ENCODE assay signal across 8 cellular contexts in the genomic region with DNA sequence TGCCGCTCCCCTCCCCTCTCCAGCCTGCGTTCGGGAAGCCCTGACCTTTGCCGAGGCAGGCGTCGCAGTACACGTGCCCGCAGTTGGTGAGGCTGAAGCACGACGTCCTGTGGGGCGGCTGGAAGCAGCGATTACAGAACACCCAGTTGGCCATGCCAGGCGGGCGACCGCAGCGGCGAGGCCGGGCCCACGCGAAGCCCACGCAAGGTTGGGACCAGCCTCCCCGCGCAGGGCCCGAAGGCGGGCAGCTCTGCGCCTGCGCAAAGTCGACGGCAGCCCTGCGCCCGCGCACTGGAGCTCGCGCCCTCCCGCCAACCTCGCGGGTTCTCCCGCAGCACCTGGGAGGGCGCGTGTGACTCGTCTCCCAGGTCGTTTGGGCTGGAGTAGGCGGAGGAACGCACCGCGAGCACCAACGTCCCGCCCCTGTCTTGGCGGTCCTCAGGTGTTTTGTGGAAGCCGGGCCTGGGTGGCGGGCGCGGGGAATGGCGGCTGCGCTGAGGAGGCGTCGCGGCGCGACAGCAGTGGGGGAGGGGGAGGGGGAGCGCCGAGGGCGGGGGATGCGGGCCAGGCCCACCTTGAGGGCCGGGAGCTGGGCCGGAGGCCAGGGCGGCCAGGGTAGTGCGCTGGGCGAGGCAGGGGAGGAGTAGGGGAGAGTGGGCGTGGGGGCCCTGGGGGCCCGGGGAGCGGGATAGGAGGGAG. TPM values are rescaled to one million over a fixed set of nuclear protein-coding genes. Genes with fewer than 3 reads are reported as not detected.
DNase-seq lines count a peak whose midpoint lies in the region; ATAC-seq and TF ChIP-seq lines count a peak whose summit lies in the region.

A gene with protein sequence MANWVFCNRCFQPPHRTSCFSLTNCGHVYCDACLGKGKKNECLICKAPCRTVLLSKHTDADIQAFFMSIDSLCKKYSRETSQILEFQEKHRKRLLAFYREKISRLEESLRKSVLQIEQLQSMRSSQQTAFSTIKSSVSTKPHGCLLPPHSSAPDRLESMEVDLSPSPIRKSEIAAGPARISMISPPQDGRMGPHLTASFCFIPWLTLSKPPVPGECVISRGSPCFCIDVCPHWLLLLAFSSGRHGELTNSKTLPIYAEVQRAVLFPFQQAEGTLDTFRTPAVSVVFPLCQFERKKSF (minus strand): TSS at position 254 of the 699 bp plus-strand sequence. CDS start 100 bp downstream, at position 154.

- H3K18ac ChIP-seq in H9 (ENCODE audit: insufficient read length, low read depth, low read length): peak within 1 kb of the TSS; percentile 73

- H3K4ac ChIP-seq in H9 (ENCODE audit: low read depth, low read length): no peak within 1 kb of the TSS

- no peaks in the 10 kb centered on the region for H3K79me2 ChIP-seq in H9 (ENCODE audit: insufficient read depth, low read length)

- H3K23ac ChIP-seq in H9 (ENCODE audit: insufficient read length, low read depth, low read length): no peak within 1 kb of the TSS

- H4K91ac ChIP-seq in H9 (ENCODE audit: insufficient read length, low read depth, low read length): no peak within 1 kb of the TSS

- no peak within 1 kb of the TSS for H3K9ac ChIP-seq in H9 (ENCODE audit: extremely low read depth, insufficient read length, low read length)

- H3K27ac ChIP-seq in H9 (ENCODE audit: insufficient read length, low read depth, low read length): no peak within 1 kb of the TSS
- peak within 1 kb of the TSS in 1 of 21 experiments; percentile 27 for H3K27ac ChIP-seq in skin epidermis

- peak within 1 kb of the TSS; percentile 50 to 61; a peak in 4 of 5 replicates for H3K4me3 Mint-ChIP-seq in H9

- no peaks in the 10 kb centered on the region for H3K36me3 Mint-ChIP-seq in H9 (ENCODE audit: insufficient read depth in 1 of 3, low read depth in 3 of 3)

- CTCF ChIA-PET in GM10248 (lab: Yijun Ruan, JAX): no interaction called here

- H2AFZ ChIP-seq in H9 (ENCODE audit: low read length): no peak within 1 kb of the TSS

- TF ChIP-seq CTCF in H9 (conservative IDR thresholded peaks at IDR 0.05) (no peak), GM10248 (IDR thresholded peaks at IDR 0.05; ENCODE audit: control extremely low read depth, extremely low read depth, low read depth, missing control alignments) (no peak)

- H3K4me1 Mint-ChIP-seq in H9: peaks cover 6% of the 10 kb centered on the region in 2 experiments; a peak in 2 of 4 replicates

- no peak within 1 kb of the TSS for H3T11ph ChIP-seq in H9 (ENCODE audit: low read length)

- H2BK20ac ChIP-seq in H9 (ENCODE audit: low read depth, low read length, poor library complexity, severe bottlenecking): no peak within 1 kb of the TSS

- H2AK5ac ChIP-seq in H9 (ENCODE audit: insufficient read length, low read length): no peak within 1 kb of the TSS

- H3K27ac Mint-ChIP-seq in H9: no peak within 1 kb of the TSS

- H3K9me3 ChIP-seq in H9 (ENCODE audit: control insufficient read depth, low read depth, low read length): no peaks in the 10 kb centered on the region

- no peaks in the 10 kb centered on the region for H3K27me3 ChIP-seq in H9 (ENCODE audit: insufficient read depth, low read length)

- no peak within 1 kb of the TSS for H4K5ac ChIP-seq in H9 (ENCODE audit: insufficient read length, low read depth, low read length)

- peak within 1 kb of the TSS; percentile 49; the same call in 1 of the 2 replicates for H3K14ac ChIP-seq in H9 (ENCODE audit: insufficient read depth, low read length)

- H3K79me1 ChIP-seq in H9 (ENCODE audit: insufficient read depth, low read depth, low read length, poor library complexity, severe bottlenecking): peaks cover 2% of the 10 kb centered on the region

- peaks cover 72% of the 10 kb centered on the region for H3K27me3 Mint-ChIP-seq in H9 (ENCODE audit: low read depth)

- no peak within 1 kb of the TSS for H4K8ac ChIP-seq in H9 (replicated peaks; ENCODE audit: insufficient read length, low read depth, low read length)

- peak; percentile 65 for DNase-seq in H9
- peak; percentile 24 for DNase-seq in activated T-cell treated with anti-CD3 and anti-CD28 coated beads for 4 hours
- DNase-seq in Right ventricle myocardium superior: no peak
- no peak for DNase-seq in NCI-H748 (lab: John Stamatoyannopoulos, UW; ENCODE audit: unreplicated experiment)
- DNase-seq in GM10248 (ENCODE audit: extremely low spot score): no peak
- DNase-seq in SIG-M5 (lab: John Stamatoyannopoulos, UW): no peak

- H3K4me3 ChIP-seq in skin epidermis: peak within 1 kb of the TSS; percentile 14 to 39 (median 24)

- no peak within 1 kb of the TSS for H2BK120ac ChIP-seq in H9 (ENCODE audit: low read depth, low read length, poor library complexity, severe bottlenecking)

- peak; percentile 73 for ATAC-seq in Right ventricle myocardium superior (ENCODE audit: poor library complexity)
- no peak for ATAC-seq in GM21367 (IDR thresholded peaks at IDR 0.05; ENCODE audit: unreplicated experiment)

- no peak within 1 kb of the TSS for H2BK15ac ChIP-seq in H9 (ENCODE audit: low read depth, low read length)

- no peak within 1 kb of the TSS for H2BK5ac ChIP-seq in H9 (ENCODE audit: insufficient read length, low read length)

- H3K56ac ChIP-seq in H9 (ENCODE audit: insufficient read length, low read depth, low read length): no peak within 1 kb of the TSS

- intact Hi-C loops in Right ventricle myocardium superior (cut with DNase I): no loop called here

- POLR2A ChIA-PET in GM10248 (lab: Yijun Ruan, JAX): no interaction called here

- H3K4me2 ChIP-seq in H9 (ENCODE audit: insufficient read depth, insufficient read length, low read length): peak within 1 kb of the TSS; percentile 26

- no peaks in the 10 kb centered on the region for H4K20me1 ChIP-seq in H9 (ENCODE audit: control insufficient read depth, insufficient read depth, insufficient read length)

- no peak within 1 kb of the TSS for H2BK12ac ChIP-seq in H9 (ENCODE audit: insufficient read length, low read depth, low read length)

- H3K4me1 ChIP-seq in H9 (ENCODE audit: insufficient read depth, low read length): no peaks in the 10 kb centered on the region

- no CpG with 5 or more reads among the region's 72 CpGs for WGBS in H9 (ENCODE audit: extremely low coverage, insufficient read length, low lambda C conversion rate)

- H3K23me2 ChIP-seq in H9 (ENCODE audit: insufficient read length, low read depth, low read length, poor library complexity, severe bottlenecking): peaks cover 3% of the 10 kb centered on the region

- H3K9me3 Mint-ChIP-seq in H9: no peaks in the 10 kb centered on the region

RNA-seq across cellular contexts. Expression of the gene that starts here (rescaled TPM):
- total RNA-seq in H9 (2021) (3.0 and 3.3 TPM in 2 replicates), Right ventricle myocardium superior (0.30 TPM)

Comparison
In these comparisons a context has a peak if more than half of its experiments do, and no peak if none do; other contexts are left out.
1. Peak in ATAC-seq in Right ventricle myocardium superior; RNA of the gene not detected or under 1 TPM.
2. DNase-seq: peak in H9 (single experiment) and activated T-cell treated with anti-CD3 and anti-CD28 coated beads for 4 hours (single experiment); none in Right ventricle myocardium superior (single experiment), NCI-H748 (single experiment), GM10248 (single experiment) and SIG-M5 (single experiment).